Comparison of ENCODE assay signal across 1 cellular context in genomic region chr1:36482724-36483388, GRCh38.
TF ChIP-seq lines count a peak whose summit lies in the region.

Gene CSF3R (minus strand): TSS chr1:36482913. CDS start chr1:36479496, 3,417 bp downstream.

TF ChIP-seq in K562, 482 proteins besides CTCF, POLR2A, EP300 and RAD21 (continued from another document):
- TF ChIP-seq ZNF407 (IDR thresholded peaks at IDR 0.05; ENCODE audit: low read depth), result no peak
- no peak for TF ChIP-seq BRF1 (IDR thresholded peaks at IDR 0.05; ENCODE audit: borderline replicate concordance, extremely low read depth, insufficient read length)
- TF ChIP-seq ASH1L (IDR thresholded peaks at IDR 0.05; ENCODE audit: borderline replicate concordance, low read depth, partially characterized antibody), result no peak
- no peak for TF ChIP-seq PTRF (tag; IDR thresholded peaks at IDR 0.05)
- no peak for TF ChIP-seq MTA2 (IDR thresholded peaks at IDR 0.05; ENCODE audit: low read depth)
- no peak for TF ChIP-seq SMAD4 (CRISPR knock-in tag; conservative IDR thresholded peaks at IDR 0.05)
- no peak for TF ChIP-seq PML (IDR thresholded peaks at IDR 0.05; ENCODE audit: low read length)
- 0 out of 2 replicates have a peak, but pooled peaks have one; percentile 30 for TF ChIP-seq CEBPB (tag; IDR thresholded peaks at IDR 0.05)
- TF ChIP-seq NKRF (IDR thresholded peaks at IDR 0.05; ENCODE audit: borderline replicate concordance), result no peak
- no peak for TF ChIP-seq ZBTB2 (IDR thresholded peaks at IDR 0.05)
- TF ChIP-seq CEBPG (CRISPR knock-in tag; IDR thresholded peaks at IDR 0.05), result peak; percentile 28; the same call in 1 of the 2 replicates
- TF ChIP-seq CEBPG (tag; conservative IDR thresholded peaks at IDR 0.05 in 1 of 2, IDR thresholded peaks at IDR 0.05 in 1 of 2), result no peak
- TF ChIP-seq ZFX (CRISPR knock-in tag; IDR thresholded peaks at IDR 0.05), result 0 out of 2 replicates have a peak, but pooled peaks have one; percentile 10
- no peak for TF ChIP-seq GTF2E2 (tag; IDR thresholded peaks at IDR 0.05)
- no peak for TF ChIP-seq CTCFL (IDR thresholded peaks at IDR 0.05; ENCODE audit: borderline replicate concordance, insufficient read depth, low read depth, low read length, poor library complexity, severe bottlenecking)
- 0 out of 2 replicates have a peak, but pooled peaks have one; percentile 2 for TF ChIP-seq USF2 (CRISPR knock-in tag; IDR thresholded peaks at IDR 0.05)
TF ChIP-seq in K562: peak in this region for 4.
